In genomic region chr10:23694921-23695824, GRCh38 we compare ENCODE assay signal across 13 cellular contexts.
A peak's percentile ranks its signal among the peaks of the same experiment; 100 is the strongest.
DNase-seq lines count a peak whose midpoint lies in the region; ATAC-seq and TF ChIP-seq lines count a peak whose summit lies in the region.
"Had no signal": no experiment of that assay in that cellular context is flagged by ENCODE, and none has a peak within 500 bp of the region (broad histone marks: within the 10 kb centered on the region; RNA-seq: fewer than 3 reads in every experiment).

No MANE protein-coding gene starts in this region.

- DNase-seq in Calu3 (no peak), esophagus muscularis mucosa (ENCODE audit: extremely low spot score) (no peak), trophoblast cell (no peak), SIG-M5 (lab: John Stamatoyannopoulos, UW) (no peak), mucosa of gallbladder (ENCODE audit: low spot score) (no peak), SK-N-DZ (ENCODE audit: low spot score) (no peak)
- DNase-seq: activated CD4-positive, alpha-beta T cell treated with anti-CD3 and anti-CD28 coated beads for 4 hours; DMS79 treated with DMSO at 0.1 percent for 48 hours; NCI-H1694; stimulated activated CD4-positive, alpha-beta T cell treated with anti-CD3 and anti-CD28 coated beads, Interleukin-4, amount 100 ng/mL, for 1 hour; upper lobe of right lung had no signal

- no peak overlapping the region for H3K27ac Mint-ChIP-seq in Calu3 (ENCODE audit: unreplicated experiment)

- H3K4me1 ChIP-seq in KMS-11 (ENCODE audit: low read depth, poor library complexity, severe bottlenecking) (no peaks in the 10 kb centered on the region), esophagus muscularis mucosa (peaks cover 10 to 28% (median 26%) of the 10 kb centered on the region in 4 donors), trophoblast cell (ENCODE audit: control insufficient read depth in 1 of 2, insufficient read depth in 2 of 2, low read length in 2 of 2) (peaks cover 0 to 3% of the 10 kb centered on the region in 2 experiments)

- H3K36me3 ChIP-seq in KMS-11 (ENCODE audit: insufficient read depth), result no peaks in the 10 kb centered on the region
- no peaks in the 10 kb centered on the region for H3K36me3 ChIP-seq in esophagus muscularis mucosa
- H3K36me3 ChIP-seq in trophoblast cell (ENCODE audit: control insufficient read depth in 1 of 2, insufficient read depth in 2 of 2, low read length in 2 of 2), result no peaks in the 10 kb centered on the region
- H3K36me3 ChIP-seq: upper lobe of right lung had no signal

- peak overlapping the region; percentile 72 for H3K4me3 Mint-ChIP-seq in Calu3 (ENCODE audit: low read depth, unreplicated experiment)

- H3K4me3 ChIP-seq in KMS-11 (IDR thresholded peaks at IDR 0.05; ENCODE audit: insufficient read depth, low read depth, low read length), result no peak overlapping the region
- peak overlapping the region; percentile 31 to 50 (median 40) for H3K4me3 ChIP-seq in esophagus muscularis mucosa
- H3K4me3 ChIP-seq in trophoblast cell (ENCODE audit: low read depth, low read length), result no peak overlapping the region
- H3K4me3 ChIP-seq: upper lobe of right lung had no signal

- H3K79me1 ChIP-seq in trophoblast cell (ENCODE audit: low read length), result no peaks in the 10 kb centered on the region

- H3K23ac ChIP-seq in trophoblast cell (ENCODE audit: low read length), result no peak overlapping the region

- no peak for TF ChIP-seq EP300 in esophagus muscularis mucosa (IDR thresholded peaks at IDR 0.05)

- no peak overlapping the region for H2BK12ac ChIP-seq in trophoblast cell (ENCODE audit: low read length)

- no TSS peak for BruUV-seq in Calu3 (replicated peaks; lab: Mats Ljungman, UMichigan)

- H3K27me3 ChIP-seq in KMS-11 (ENCODE audit: insufficient read depth, low read depth), result no peaks in the 10 kb centered on the region
- peaks cover 0 to 46% (median 17%) of the 10 kb centered on the region in 4 donors for H3K27me3 ChIP-seq in esophagus muscularis mucosa
- peaks cover 33% of the 10 kb centered on the region for H3K27me3 ChIP-seq in trophoblast cell (ENCODE audit: insufficient read depth, low read length)

- peaks cover 88% of the 10 kb centered on the region for H3K27me3 Mint-ChIP-seq in Calu3 (ENCODE audit: unreplicated experiment)

- H4K20me1 ChIP-seq in KMS-11 (ENCODE audit: insufficient read depth), result no peaks in the 10 kb centered on the region

- no peaks in the 10 kb centered on the region for H3K36me3 Mint-ChIP-seq in Calu3 (ENCODE audit: insufficient read depth, unreplicated experiment)

- no peak overlapping the region for H4K12ac ChIP-seq in trophoblast cell (ENCODE audit: low read depth, low read length)

- intact Hi-C loops in Calu3 (cut with micrococcal nuclease; ENCODE audit: unreplicated experiment) (no loop called here), esophagus muscularis mucosa (cut with DNase I) (no loop called here)

- H3K9ac ChIP-seq in KMS-11, result no peak overlapping the region
- no peak overlapping the region for H3K9ac ChIP-seq in trophoblast cell (ENCODE audit: low read length)

- H3K18ac ChIP-seq in trophoblast cell (ENCODE audit: low read length), result no peak overlapping the region

- H4K91ac ChIP-seq in trophoblast cell (ENCODE audit: low read depth, low read length), result no peak overlapping the region

- peaks cover 8% of the 10 kb centered on the region for H3K4me1 Mint-ChIP-seq in Calu3 (ENCODE audit: low read depth, unreplicated experiment)

- H4K8ac ChIP-seq in trophoblast cell (ENCODE audit: low read depth, low read length), result no peak overlapping the region

- TF ChIP-seq POLR2A in esophagus muscularis mucosa (IDR thresholded peaks at IDR 0.05; ENCODE audit: low read depth), result no peak

- 2% methylated on average over 27 of the region's 63 CpGs for WGBS in esophagus muscularis mucosa
- no CpG with 5 or more reads among the region's 63 CpGs for WGBS in trophoblast cell (ENCODE audit: extremely low coverage, insufficient coverage, insufficient read length)

- no peak overlapping the region for H3K14ac ChIP-seq in trophoblast cell (ENCODE audit: low read length)

- H2BK120ac ChIP-seq in trophoblast cell (ENCODE audit: insufficient read depth, low read length, poor library complexity), result no peak overlapping the region

- H2AFZ ChIP-seq in KMS-11 (ENCODE audit: low read depth) (peak overlapping the region; percentile 48; the same call in 1 of the 2 replicates), trophoblast cell (ENCODE audit: insufficient read depth, low read length, poor library complexity) (no peak overlapping the region)

- H3K4ac ChIP-seq in trophoblast cell (ENCODE audit: low read depth, low read length), result no peak overlapping the region

- no peak for ATAC-seq in GM18870 (IDR thresholded peaks at IDR 0.05; ENCODE audit: unreplicated experiment)

- H3K4me2 ChIP-seq in KMS-11, result peak overlapping the region; percentile 21
- peak overlapping the region; percentile 89 for H3K4me2 ChIP-seq in trophoblast cell (ENCODE audit: low read length)

- TF ChIP-seq CTCF in Calu3 (IDR thresholded peaks at IDR 0.05; ENCODE audit: unreplicated experiment) (no peak), KMS-11 (conservative IDR thresholded peaks at IDR 0.05; ENCODE audit: low read depth, low read length) (no peak), esophagus muscularis mucosa (IDR thresholded peaks at IDR 0.05) (no peak)

- H3K79me2 ChIP-seq in KMS-11 (ENCODE audit: insufficient read depth, low read depth), result no peaks in the 10 kb centered on the region
- H3K79me2 ChIP-seq in trophoblast cell (ENCODE audit: control insufficient read depth, insufficient read depth, low read length, poor library complexity), result no peaks in the 10 kb centered on the region

- CTCF ChIA-PET in Calu3 (lab: Charles Lee), result no interaction called here

- H2BK5ac ChIP-seq in trophoblast cell (ENCODE audit: low read depth, low read length, poor library complexity), result no peak overlapping the region

- H3K9me3 ChIP-seq in esophagus muscularis mucosa (no peaks in the 10 kb centered on the region), trophoblast cell (ENCODE audit: insufficient read depth, low read depth, low read length) (no peaks in the 10 kb centered on the region)
- H3K9me3 ChIP-seq: upper lobe of right lung had no signal

- no peaks in the 10 kb centered on the region for H3K9me3 Mint-ChIP-seq in Calu3 (ENCODE audit: low read depth, unreplicated experiment)

- no peak overlapping the region for H2AK5ac ChIP-seq in trophoblast cell (ENCODE audit: low read length)

- H3K27ac ChIP-seq in KMS-11, result no peak overlapping the region
- no peak overlapping the region for H3K27ac ChIP-seq in esophagus muscularis mucosa (replicated peaks in 1 of 4)
- H3K27ac ChIP-seq in trophoblast cell (ENCODE audit: low read depth, low read length), result no peak overlapping the region
- H3K27ac ChIP-seq: upper lobe of right lung had no signal

Comparison
In these comparisons a context has a peak if more than half of its experiments do, and no peak if none do; other contexts are left out.
1. H3K4me3 ChIP-seq: peak in esophagus muscularis mucosa (4 of 4); none in KMS-11 (single experiment) and trophoblast cell (single experiment).